ENCODE assay signal across 25 cellular contexts in genomic region chr15:22863356-22863755, GRCh38. TPM values are rescaled to one million over a fixed set of nuclear protein-coding genes. Genes with fewer than 3 reads are reported as not detected.
DNase-seq lines count a peak whose midpoint lies in the region; ATAC-seq, FAIRE-seq and TF ChIP-seq lines count a peak whose summit lies in the region.
"Had no signal": no experiment of that assay in that cellular context is flagged by ENCODE, and none has a peak within 500 bp of the region (broad histone marks: within the 10 kb centered on the region; RNA-seq: fewer than 3 reads in every experiment).

No MANE protein-coding gene starts in this region.

- no peaks in the 10 kb centered on the region for H3K27me3 ChIP-seq in H1 (replicated peaks in 1 of 4; ENCODE audit: control insufficient read depth in 3 of 4, extremely low read depth in 1 of 4, insufficient read depth in 3 of 4, low read length in 3 of 4)
- no peaks in the 10 kb centered on the region for H3K27me3 ChIP-seq in psoas muscle (ENCODE audit: insufficient read depth in 3 of 3, low read length in 2 of 3)
- H3K27me3 ChIP-seq: dorsolateral prefrontal cortex, uterus had no signal

- POLR2A ChIA-PET in H1 (lab: Charles Lee; ENCODE audit: partially characterized antibody), result interaction anchor here (1.0 kb wide), 1 partner anchor 15 kb away, joined by 3 read pairs; no protein-coding TSS in a partner anchor

- H3K9ac ChIP-seq in H1 (replicated peaks in 1 of 4; ENCODE audit: extremely low read depth in 1 of 4, low read depth in 3 of 4, low read length in 3 of 4), result no peak overlapping the region
- H3K9ac ChIP-seq: KMS-11 had no signal

- no peak overlapping the region for H2BK12ac ChIP-seq in H1 (ENCODE audit: low read depth, low read length)

- H3K4me1 ChIP-seq in H1 (replicated peaks in 1 of 4; ENCODE audit: control insufficient read depth in 3 of 4, insufficient read depth in 4 of 4, low read length in 3 of 4) (no peaks in the 10 kb centered on the region), psoas muscle (peaks cover 4% of the 10 kb centered on the region)
- H3K4me1 ChIP-seq: A549, uterus had no signal

- ATAC-seq in activated naive CD4-positive, alpha-beta T cell treated with anti-CD3 and anti-CD28 coated beads, Interleukin-2, amount 50 U/mL, for 72 hours, result no peak
- ATAC-seq in psoas muscle, result peak; percentile 25 to 53 (median 33)
- ATAC-seq: A549, PC-3 had no signal

- H3K36me3 ChIP-seq in H1 (ENCODE audit: control insufficient read depth in 2 of 4, insufficient read depth in 4 of 4, low read length in 3 of 4), result peaks cover 4 to 51% (median 23%) of the 10 kb centered on the region in 4 experiments
- H3K36me3 ChIP-seq in psoas muscle (ENCODE audit: insufficient read depth in 1 of 2, low read depth in 1 of 2), result peaks cover 8 to 86% of the 10 kb centered on the region in 2 donors
- H3K36me3 ChIP-seq: uterus had no signal

- no peak for TF ChIP-seq RAD21 in H1 (IDR thresholded peaks at IDR 0.05 in 1 of 2, conservative IDR thresholded peaks at IDR 0.05 in 1 of 2; ENCODE audit: low read depth in 2 of 2, low read length in 2 of 2)

- no peak overlapping the region for H2BK20ac ChIP-seq in H1 (ENCODE audit: low read length)

- no peak overlapping the region for H2BK120ac ChIP-seq in H1 (replicated peaks; ENCODE audit: low read depth, low read length)

- no peak overlapping the region for H4K5ac ChIP-seq in H1 (ENCODE audit: insufficient read length, low read depth, low read length)

- no peaks in the 10 kb centered on the region for H3K23me2 ChIP-seq in H1 (ENCODE audit: low read depth, low read length)

- TF ChIP-seq CTCF in HFFc6 (IDR thresholded peaks at IDR 0.05), result no peak
- TF ChIP-seq CTCF in H1 (IDR thresholded peaks at IDR 0.05; ENCODE audit: control extremely low read depth in 1 of 3, insufficient read depth in 1 of 3, low read depth in 1 of 3, low read length in 3 of 3), result no peak
- no peak for TF ChIP-seq CTCF in psoas muscle (IDR thresholded peaks at IDR 0.05)

- H2AK5ac ChIP-seq in H1 (ENCODE audit: low read depth, low read length), result no peak overlapping the region

- peaks cover 24% of the 10 kb centered on the region for H3K4me1 Mint-ChIP-seq in HFFc6 (ENCODE audit: low read depth)
- H3K4me1 Mint-ChIP-seq in activated CD4-positive, alpha-beta T cell treated with anti-CD3 and anti-CD28 coated beads, Interleukin-2, amount 10 ng/mL, durations not matched to agents 24 days and 14 days, result peaks cover 8% of the 10 kb centered on the region

- FAIRE-seq in H1 (lab: Jason Lieb, UNC) (no peak), H54 (lab: Jason Lieb, UNC) (no peak)
- FAIRE-seq: A549 had no signal

- peaks cover 9% of the 10 kb centered on the region; the same call in 1 of the 2 replicates for H3K27me3 Mint-ChIP-seq in HFFc6 (ENCODE audit: insufficient read depth)
- H3K27me3 Mint-ChIP-seq in activated CD4-positive, alpha-beta T cell treated with anti-CD3 and anti-CD28 coated beads, Interleukin-2, amount 10 ng/mL, durations not matched to agents 24 days and 14 days, result no peaks in the 10 kb centered on the region
- H3K27me3 Mint-ChIP-seq: CD8-positive, alpha-beta memory T cell had no signal

- no peak overlapping the region for H2AFZ ChIP-seq in H1 (ENCODE audit: low read length)

- no peak overlapping the region for H3K4me2 ChIP-seq in H1 (ENCODE audit: insufficient read depth in 1 of 2, low read depth in 2 of 2, low read length in 2 of 2)
- H3K4me2 ChIP-seq: A549, KMS-11 had no signal

- no peak overlapping the region for H3K4ac ChIP-seq in H1 (replicated peaks; ENCODE audit: insufficient read length, low read depth, low read length)

- H3K36me3 Mint-ChIP-seq in activated naive CD4-positive, alpha-beta T cell treated with anti-CD3 and anti-CD28 coated beads, Interleukin-2, amount 50 U/mL, for 72 hours, result peaks cover 7 to 49% of the 10 kb centered on the region in 2 donors
- peaks cover 54% of the 10 kb centered on the region for H3K36me3 Mint-ChIP-seq in HFFc6 (ENCODE audit: low read depth)
- H3K36me3 Mint-ChIP-seq in activated CD4-positive, alpha-beta T cell treated with anti-CD3 and anti-CD28 coated beads, Interleukin-2, amount 10 ng/mL, durations not matched to agents 24 days and 14 days (ENCODE audit: low read depth), result peaks cover 62% of the 10 kb centered on the region

- H3K9me3 Mint-ChIP-seq in activated naive CD4-positive, alpha-beta T cell treated with anti-CD3 and anti-CD28 coated beads, Interleukin-2, amount 50 U/mL, for 72 hours, result no peaks in the 10 kb centered on the region
- no peaks in the 10 kb centered on the region for H3K9me3 Mint-ChIP-seq in HFFc6
- H3K9me3 Mint-ChIP-seq in activated CD4-positive, alpha-beta T cell treated with anti-CD3 and anti-CD28 coated beads, Interleukin-2, amount 10 ng/mL, durations not matched to agents 24 days and 14 days, result no peaks in the 10 kb centered on the region
- H3K9me3 Mint-ChIP-seq: CD8-positive, alpha-beta memory T cell; T-helper 2 cell treated with Interferon-gamma antibody and Interleukin-4, amounts not matched to agents 5 μg/mL and 100 μg/mL, for 36 hours had no signal

- no peak overlapping the region for H3K23ac ChIP-seq in H1 (ENCODE audit: insufficient read length)

- H3K4me3 Mint-ChIP-seq in HFFc6, result no peak overlapping the region
- H3K4me3 Mint-ChIP-seq in activated CD4-positive, alpha-beta T cell treated with anti-CD3 and anti-CD28 coated beads, Interleukin-2, amount 10 ng/mL, durations not matched to agents 24 days and 14 days, result no peak overlapping the region
- H3K4me3 Mint-ChIP-seq: CD8-positive, alpha-beta memory T cell; T-helper 2 cell treated with Interferon-gamma antibody and Interleukin-4, amounts not matched to agents 5 μg/mL and 100 μg/mL, for 36 hours had no signal

- no peak overlapping the region for H2BK5ac ChIP-seq in H1 (ENCODE audit: low read depth, low read length)

- H4K91ac ChIP-seq in H1 (replicated peaks; ENCODE audit: insufficient read length, low read length), result no peak overlapping the region

- no peak overlapping the region for H3K18ac ChIP-seq in H1 (ENCODE audit: extremely low read depth, low read length)

- no peak for TF ChIP-seq EP300 in H1 (IDR thresholded peaks at IDR 0.05; ENCODE audit: borderline replicate concordance in 1 of 2, low read depth in 2 of 2, low read length in 2 of 2)

- no peak for TF ChIP-seq POLR2A in H1 (IDR thresholded peaks at IDR 0.05; ENCODE audit: control extremely low read depth in 1 of 2, low read depth in 2 of 2, low read length in 2 of 2)
- TF ChIP-seq POLR2A in H54 (IDR thresholded peaks at IDR 0.05; ENCODE audit: low read depth, low read length), result no peak

- H3K4me3 ChIP-seq in H1 (ENCODE audit: extremely low read depth in 1 of 4, insufficient read depth in 2 of 4, low read depth in 3 of 4, low read length in 4 of 4), result no peak overlapping the region
- H3K4me3 ChIP-seq in psoas muscle, result no peak overlapping the region
- H3K4me3 ChIP-seq: A549, dorsolateral prefrontal cortex, skin epidermis, uterus had no signal

- intact Hi-C loops in psoas muscle (cut with DNase I), result no loop called here
- intact Hi-C loops in activated CD4-positive, alpha-beta T cell treated with anti-CD3 and anti-CD28 coated beads, Interleukin-2, amount 10 ng/mL, durations not matched to agents 24 days and 14 days (cut with micrococcal nuclease), result no loop called here

- H3K9me3 ChIP-seq in H1 (ENCODE audit: insufficient read depth in 2 of 2, low read depth in 1 of 2, low read length in 1 of 2), result no peaks in the 10 kb centered on the region
- H3K9me3 ChIP-seq in psoas muscle, result no peaks in the 10 kb centered on the region
- H3K9me3 ChIP-seq: A549, uterus had no signal

- peak overlapping the region; percentile 61 to 68 for H3K27ac Mint-ChIP-seq in activated naive CD4-positive, alpha-beta T cell treated with anti-CD3 and anti-CD28 coated beads, Interleukin-2, amount 50 U/mL, for 72 hours
- H3K27ac Mint-ChIP-seq in HFFc6, result peak overlapping the region; percentile 42
- no peak overlapping the region for H3K27ac Mint-ChIP-seq in activated CD4-positive, alpha-beta T cell treated with anti-CD3 and anti-CD28 coated beads, Interleukin-2, amount 10 ng/mL, durations not matched to agents 24 days and 14 days
- H3K27ac Mint-ChIP-seq: T-helper 2 cell treated with Interferon-gamma antibody and Interleukin-4, amounts not matched to agents 5 μg/mL and 100 μg/mL, for 36 hours had no signal

- DNase-seq in activated naive CD4-positive, alpha-beta T cell treated with anti-CD3 and anti-CD28 coated beads, Interleukin-2, amount 50 U/mL, for 72 hours (ENCODE audit: low spot score in 2 of 2), result no peak
- no peak for DNase-seq in activated naive CD4-positive, alpha-beta T cell treated with Interleukin-2 at 50 U/mL for 16 hours
- no peak for DNase-seq in HFFc6
- DNase-seq in H1 (ENCODE audit: low read depth in 1 of 2, low spot score in 2 of 2), result no peak
- DNase-seq in psoas muscle, result no peak
- DNase-seq in activated CD4-positive, alpha-beta T cell treated with anti-CD3 and anti-CD28 coated beads, Interleukin-2, amount 10 ng/mL, durations not matched to agents 24 days and 14 days, result no peak
- no peak for DNase-seq in H54 (ENCODE audit: insufficient read length, low spot score)
- DNase-seq in activated CD4-positive, alpha-beta T cell treated with anti-CD3 and anti-CD28 coated beads, Interleukin-2, amount 50 U/mL, for 1 hour, result no peak
- DNase-seq: activated gamma-delta T cell treated with Interleukin-2 at 50 U/mL for 16 hours; CD8-positive, alpha-beta memory T cell; cerebellar nuclear complex; dorsolateral prefrontal cortex; foreskin melanocyte; GOT3; NCI-H1417; NCI-H2029; NCI-H2227 treated with DMSO at 0.1 percent for 48 hours; NCI-H526 treated with DMSO at 0.1 percent for 48 hours; PC-3; stimulated activated naive CD4-positive, alpha-beta T cell treated with Interleukin-2 at 50 U/mL for 16 hours; uterus had no signal

- H3K79me2 ChIP-seq in H1 (ENCODE audit: control insufficient read depth in 1 of 2, insufficient read depth in 2 of 2, low read length in 2 of 2), result peaks cover 0 to 3% of the 10 kb centered on the region in 2 experiments; a peak in 1 of 4 replicates

- CTCF ChIA-PET in H1 (lab: Charles Lee; ENCODE audit: partially characterized antibody), result interaction anchor here (0.7 kb wide), 1 partner anchor 19 kb away, joined by 4 read pairs; no protein-coding TSS in a partner anchor

- peaks cover 0 to 4% of the 10 kb centered on the region in 2 experiments for H4K20me1 ChIP-seq in H1 (replicated peaks in 1 of 2; ENCODE audit: control insufficient read depth in 1 of 2, insufficient read depth in 2 of 2, low read length in 2 of 2)

- H3K79me1 ChIP-seq in H1 (ENCODE audit: low read depth, low read length), result no peaks in the 10 kb centered on the region

- no peak overlapping the region for H3K56ac ChIP-seq in H1 (replicated peaks; ENCODE audit: insufficient read length, low read depth, low read length)

- H2BK15ac ChIP-seq in H1 (ENCODE audit: low read length), result no peak overlapping the region

- no peak overlapping the region for H4K8ac ChIP-seq in H1 (ENCODE audit: extremely low read depth, insufficient read depth, low read length)

- 91% methylated on average over 3 of the region's 3 CpGs; no CpG with 5 or more reads in 1 of the 2 experiments for WGBS in H1 (ENCODE audit: extremely low coverage in 1 of 2, insufficient coverage in 1 of 2, insufficient read length in 1 of 2, insufficient replicate concordance in 2 of 2, low coverage in 1 of 2, low lambda C conversion rate in 2 of 2, missing lambda C conversion rate in 1 of 2), 2 experiments
- WGBS in psoas muscle, 3 donors, result 43 to 56% (median 53%) methylated on average over 3 of the region's 3 CpGs

- H3K27ac ChIP-seq in H1 (ENCODE audit: low read depth, low read length) (0 out of 2 replicates have a peak overlapping the region, but pooled peaks have one; percentile 22), psoas muscle (no peak overlapping the region)
- H3K27ac ChIP-seq: A549, KMS-11, skin epidermis, uterus had no signal

- H3K14ac ChIP-seq in H1 (ENCODE audit: insufficient read length), result no peak overlapping the region

RNA-seq across cellular contexts. Expression of gene NIPA2, which starts 24.9 kb away (rescaled TPM):
- 10 to 100 TPM; 48.6 to 54.6 TPM for total RNA-seq in activated naive CD4-positive, alpha-beta T cell treated with anti-CD3 and anti-CD28 coated beads, Interleukin-2, amount 50 U/mL, for 72 hours
- 10 to 100 TPM; 71.7 to 92.4 (median 76.6) TPM for total RNA-seq in HFFc6 (2021; fragmentation: NEBNext Ultra II Directional; extraction: Animal tissue kit (Norgen Biotek cat#: 25700))
- 77.4 and 81.7 TPM in 2 replicates for total RNA-seq in H1 (2021; fragmentation: NEBNext Ultra II Directional; extraction: Animal tissue kit (Norgen Biotek cat#: 25700))
- 30.3 and 38.5 TPM in 2 replicates for polyA plus RNA-seq in H1 (2011; rRNA removed)
- 41.3 TPM for polyA plus RNA-seq in H1 (2011; cell fraction: cytosol; rRNA removed)
- 20.3 TPM for polyA plus RNA-seq in H1 (2011; cell fraction: nucleus; rRNA removed)
- 42.1 to 54.4 TPM (median 45.9 TPM) in 4 replicates for polyA plus RNA-seq in H1 (2012, experiment 1 of 2)
- 14.2 TPM for polyA plus RNA-seq in H1 (2012, experiment 2 of 2)
- polyA plus RNA-seq in H1 (2013, experiment 1 of 2), result 70.7 TPM
- 77.5 TPM for polyA plus RNA-seq in H1 (2013, experiment 2 of 2)
- 30.2 and 31.6 TPM in 2 replicates for polyA minus RNA-seq in H1 (2011; rRNA and poly(A)+ RNA removed)
- polyA minus RNA-seq in H1 (2011; cell fraction: cytosol; rRNA and poly(A)+ RNA removed), result 44.5 TPM
- 48.6 TPM for polyA minus RNA-seq in H1 (2011; cell fraction: nucleus; rRNA and poly(A)+ RNA removed)
- total RNA-seq in psoas muscle, result 10 to 100 TPM; 18.2 to 31.5 (median 27.6) TPM
- 10 to 100 TPM; 11.3 to 61.8 (median 46.1) TPM for polyA plus RNA-seq in psoas muscle
- total RNA-seq in activated CD4-positive, alpha-beta T cell treated with anti-CD3 and anti-CD28 coated beads, Interleukin-2, amount 10 ng/mL, durations not matched to agents 24 days and 14 days, result 74.3 and 79.3 TPM in 2 replicates

Comparison
In these comparisons a context has a peak if more than half of its experiments do, and no peak if none do; other contexts are left out.
1. ATAC-seq: peak in psoas muscle (4 of 4); none in activated naive CD4-positive, alpha-beta T cell treated with anti-CD3 and anti-CD28 coated beads, Interleukin-2, amount 50 U/mL, for 72 hours (0 of 2).